In genomic region chr3:111884411-111885018, GRCh38 we compare ENCODE assay signal across 1 cellular context.
TF ChIP-seq lines count a peak whose summit lies in the region.

No MANE protein-coding gene starts in this region.

TF ChIP-seq in endothelial cell of umbilical vein, 7 proteins besides CTCF, POLR2A, EP300 and RAD21:
- TF ChIP-seq EZH2 (IDR thresholded peaks at IDR 0.05; ENCODE audit: borderline replicate concordance, low read depth, low read length, severe bottlenecking) (no peak), GATA2 (IDR thresholded peaks at IDR 0.05; ENCODE audit: insufficient read depth, insufficient read length, low read depth, low read length) (no peak), MAX (IDR thresholded peaks at IDR 0.05; ENCODE audit: insufficient read depth, insufficient read length) (no peak)
